ENCODE assay signal across 8 cellular contexts in genomic region chr19:2944775-2945574, GRCh38. TPM values are rescaled to one million over a fixed set of nuclear protein-coding genes. Genes with fewer than 3 reads are reported as not detected.
DNase-seq lines count a peak whose midpoint lies in the region; ATAC-seq, FAIRE-seq and TF ChIP-seq lines count a peak whose summit lies in the region.

Gene ZNF77 (minus strand): TSS chr19:2944971. CDS start chr19:2944840, 131 bp downstream.

- H3K4me3 ChIP-seq in astrocyte (ENCODE audit: insufficient read depth, low read depth, low read length) (peak within 1 kb of the TSS; percentile 77), right cardiac atrium (ENCODE audit: low read length) (peak within 1 kb of the TSS; percentile 77), psoas muscle (peak within 1 kb of the TSS; percentile 80)

- peak within 1 kb of the TSS; percentile 95 for H3K4me3 Mint-ChIP-seq in T-helper 2 cell treated with Interferon-gamma antibody and Interleukin-4, amounts not matched to agents 5 μg/mL and 100 μg/mL, for 36 hours
- peak within 1 kb of the TSS; percentile 84 for H3K4me3 Mint-ChIP-seq in astrocyte (ENCODE audit: unreplicated experiment)

- under 1% methylated on average over 74 of the region's 74 CpGs for WGBS in right cardiac atrium
- 0 to 1% (median 0%) methylated on average over 61 to 74 of the region's 74 CpGs for WGBS in psoas muscle, 3 donors

- no peaks in the 10 kb centered on the region for H3K27me3 ChIP-seq in astrocyte (ENCODE audit: insufficient read depth, low read length)
- no peaks in the 10 kb centered on the region for H3K27me3 ChIP-seq in right cardiac atrium (ENCODE audit: control insufficient read depth, insufficient read depth)
- no peaks in the 10 kb centered on the region for H3K27me3 ChIP-seq in psoas muscle (ENCODE audit: insufficient read depth in 3 of 3, low read length in 2 of 3)

- H3K9ac ChIP-seq in astrocyte (ENCODE audit: low read length): peak within 1 kb of the TSS; percentile 82

- peak within 1 kb of the TSS; percentile 84 for H3K27ac ChIP-seq in astrocyte (ENCODE audit: low read depth, low read length)
- peak within 1 kb of the TSS; percentile 71 for H3K27ac ChIP-seq in right cardiac atrium (ENCODE audit: low read length)
- peak within 1 kb of the TSS; percentile 93 for H3K27ac ChIP-seq in psoas muscle

- H4K20me1 ChIP-seq in astrocyte (ENCODE audit: insufficient read depth, low read length): no peaks in the 10 kb centered on the region

- TF ChIP-seq CTCF in astrocyte (IDR thresholded peaks at IDR 0.05; ENCODE audit: insufficient read depth, low read depth, low read length) (no peak), psoas muscle (IDR thresholded peaks at IDR 0.05) (peak; percentile 11)

- peak; percentile 92 for FAIRE-seq in astrocyte (lab: Jason Lieb, UNC)
- FAIRE-seq in urothelium cell line (lab: Jason Lieb, UNC): peak; percentile 61

- H3K79me2 ChIP-seq in astrocyte (ENCODE audit: insufficient read depth, low read length): peaks cover 26% of the 10 kb centered on the region

- peak within 1 kb of the TSS; percentile 98 for H3K27ac Mint-ChIP-seq in T-helper 2 cell treated with Interferon-gamma antibody and Interleukin-4, amounts not matched to agents 5 μg/mL and 100 μg/mL, for 36 hours
- no peak within 1 kb of the TSS for H3K27ac Mint-ChIP-seq in astrocyte (ENCODE audit: unreplicated experiment)

- H3K4me2 ChIP-seq in astrocyte (ENCODE audit: low read length): peak within 1 kb of the TSS; percentile 92

- H3K4me1 ChIP-seq in astrocyte (ENCODE audit: insufficient read depth, low read length): peaks cover 12% of the 10 kb centered on the region
- H3K4me1 ChIP-seq in right cardiac atrium (ENCODE audit: control insufficient read depth, insufficient read depth, low read length): peaks cover 6% of the 10 kb centered on the region
- peaks cover 15% of the 10 kb centered on the region for H3K4me1 ChIP-seq in psoas muscle

- intact Hi-C loops in right cardiac atrium (cut with DNase I) (loop anchor here in 1 of 4 donors (5.0 kb wide), 1 partner anchor 58 kb away; no protein-coding TSS in a partner anchor), psoas muscle (cut with DNase I) (loop anchor here (1.0 to 10.0 kb wide), 4 partner anchors 43 to 163 kb away; partner anchors contain the start of genes ZNF555 (in 2 of the 2) and ZNF57 (in 1 of the 2))

- DNase-seq in NCI-H1694 treated with DMSO at 0.1 percent for 48 hours (lab: John Stamatoyannopoulos, UW) (peak; percentile 98), astrocyte (ENCODE audit: low read depth) (peak; percentile 98), right cardiac atrium (peak; percentile 99 to 100 (median 99)), psoas muscle (peak; percentile 99), urothelium cell line (ENCODE audit: low spot score) (peak; percentile 98)
- DNase-seq in T-helper 2 cell treated with Interferon-gamma antibody and Interleukin-4, amounts not matched to agents 5 μg/mL and 100 μg/mL, for 36 hours (ENCODE audit: low spot score): peak; percentile 97

- peak within 1 kb of the TSS; percentile 98 for H2AFZ ChIP-seq in astrocyte (ENCODE audit: low read depth, low read length)

- no peaks in the 10 kb centered on the region for H3K9me3 ChIP-seq in astrocyte (ENCODE audit: insufficient read depth, low read depth, low read length)
- H3K9me3 ChIP-seq in right cardiac atrium (ENCODE audit: control insufficient read depth, low read length): no peaks in the 10 kb centered on the region
- H3K9me3 ChIP-seq in psoas muscle: no peaks in the 10 kb centered on the region

- H3K9me3 Mint-ChIP-seq in T-helper 2 cell treated with Interferon-gamma antibody and Interleukin-4, amounts not matched to agents 5 μg/mL and 100 μg/mL, for 36 hours: no peaks in the 10 kb centered on the region
- no peaks in the 10 kb centered on the region for H3K9me3 Mint-ChIP-seq in astrocyte (ENCODE audit: unreplicated experiment)

- no peaks in the 10 kb centered on the region for H3K36me3 ChIP-seq in astrocyte (ENCODE audit: insufficient read depth, low read length)
- no peaks in the 10 kb centered on the region for H3K36me3 ChIP-seq in psoas muscle (ENCODE audit: insufficient read depth in 1 of 2, low read depth in 1 of 2)

- peak; percentile 94 for ATAC-seq in HG02884 (IDR thresholded peaks at IDR 0.05; ENCODE audit: unreplicated experiment)
- peak; percentile 96 to 99 for ATAC-seq in right cardiac atrium
- ATAC-seq in psoas muscle: peak; percentile 98 to 99 (median 99)

- peak; percentile 61 for TF ChIP-seq POLR2A in GM15510 (IDR thresholded peaks at IDR 0.05; ENCODE audit: borderline replicate concordance, extremely low read depth, insufficient read length)

- no peaks in the 10 kb centered on the region for H3K27me3 Mint-ChIP-seq in T-helper 2 cell treated with Interferon-gamma antibody and Interleukin-4, amounts not matched to agents 5 μg/mL and 100 μg/mL, for 36 hours (ENCODE audit: low read depth)
- H3K27me3 Mint-ChIP-seq in astrocyte (ENCODE audit: low read depth, unreplicated experiment): peaks cover 2% of the 10 kb centered on the region

- peaks cover 30% of the 10 kb centered on the region for H3K4me1 Mint-ChIP-seq in T-helper 2 cell treated with Interferon-gamma antibody and Interleukin-4, amounts not matched to agents 5 μg/mL and 100 μg/mL, for 36 hours (ENCODE audit: low read depth)
- H3K4me1 Mint-ChIP-seq in astrocyte (ENCODE audit: low read depth, unreplicated experiment): peaks cover 3% of the 10 kb centered on the region

- H3K36me3 Mint-ChIP-seq in T-helper 2 cell treated with Interferon-gamma antibody and Interleukin-4, amounts not matched to agents 5 μg/mL and 100 μg/mL, for 36 hours (ENCODE audit: low read depth): peaks cover 15% of the 10 kb centered on the region
- H3K36me3 Mint-ChIP-seq in astrocyte (ENCODE audit: low read depth, unreplicated experiment): no peaks in the 10 kb centered on the region

RNA-seq across cellular contexts. Expression of gene ZNF77, which starts in this region (rescaled TPM):
- total RNA-seq in astrocyte: 1.4 and 1.5 TPM in 2 replicates
- 1 to 10 TPM; 2.1 to 4.0 (median 2.9) TPM for total RNA-seq in right cardiac atrium
- 2.1 TPM for polyA plus RNA-seq in right cardiac atrium
- total RNA-seq in psoas muscle: 1 to 10 TPM; 1.3 to 2.4 (median 1.3) TPM
- 1 to 10 TPM in 2 of 3 donors, under 1 TPM in 1; 0.84 to 1.9 (median 1.6) TPM for polyA plus RNA-seq in psoas muscle

Comparison
In these comparisons a context has a peak if more than half of its experiments do, and no peak if none do; other contexts are left out.
1. Peak in every context shown above with its lines: DNase-seq, ATAC-seq, H3K4me3 ChIP-seq and H3K27ac ChIP-seq.